23 cellular contexts compared by ENCODE assay signal in genomic region chr2:215868886-215869285, GRCh38.
"Had no signal": no experiment of that assay in that cellular context is flagged by ENCODE, and none has a peak within 500 bp of the region (broad histone marks: within the 10 kb centered on the region; RNA-seq: fewer than 3 reads in every experiment).

No MANE protein-coding gene starts in this region.

- FAIRE-seq: small intestine had no signal

- H3K36me3 Mint-ChIP-seq: activated CD4-positive, alpha-beta memory T cell treated with anti-CD3 and anti-CD28 coated beads for 36 hours; activated naive CD8-positive, alpha-beta T cell treated with anti-CD3 and anti-CD28 coated beads, Interleukin-2, amount 10 ng/mL, durations not matched to agents 7 days and 5 days; stimulated activated effector memory CD8-positive, alpha-beta T cell treated with anti-CD3 and anti-CD28 coated beads, Interleukin-12 subunit alpha, Interleukin-12 subunit beta, amount 100 ng/mL, for 72 hours had no signal

- ATAC-seq: effector memory CD8-positive, alpha-beta T cell; gastrocnemius medialis; sciatic nerve; stimulated activated effector memory CD8-positive, alpha-beta T cell treated with anti-CD3 and anti-CD28 coated beads, Interleukin-12 subunit alpha, Interleukin-12 subunit beta, amount 100 ng/mL, for 72 hours; stimulated activated naive CD8-positive, alpha-beta T cell treated with anti-CD3 and anti-CD28 coated beads, Interleukin-15, amount 100 ng/mL, for 72 hours; T-helper 17 cell had no signal

- DNase-seq: activated CD4-positive, alpha-beta memory T cell treated with anti-CD3 and anti-CD28 coated beads for 36 hours; activated CD4-positive, alpha-beta T cell treated with anti-CD3 and anti-CD28 coated beads for 4 hours; activated CD4-positive, CD25-positive, alpha-beta regulatory T cell; activated naive CD4-positive, alpha-beta T cell treated with anti-CD3 and anti-CD28 coated beads for 36 hours; activated naive CD8-positive, alpha-beta T cell treated with anti-CD3 and anti-CD28 coated beads, Interleukin-2, amount 10 ng/mL, durations not matched to agents 7 days and 5 days; activated T-cell treated with anti-CD3 and anti-CD28 coated beads, Interleukin-2, amount 50 U/mL, for 48 hours; amygdala; dorsolateral prefrontal cortex; effector memory CD8-positive, alpha-beta T cell; gastrocnemius medialis; hippocampal formation; kidney glomerular epithelial cell; left ventricle myocardium inferior; mammary epithelial cell; midbrain; nephron progenitor cell; small intestine; stimulated activated CD4-positive, alpha-beta T cell treated with anti-CD3 and anti-CD28 coated beads, Interleukin-2, amount 100 ng/mL, for 24 hours; stimulated activated naive CD8-positive, alpha-beta T cell treated with anti-CD3 and anti-CD28 coated beads, Interleukin-15, amount 100 ng/mL, for 72 hours; T-helper 17 cell; uterus had no signal

- H3K9me3 Mint-ChIP-seq: activated CD4-positive, alpha-beta memory T cell treated with anti-CD3 and anti-CD28 coated beads for 36 hours; activated naive CD4-positive, alpha-beta T cell treated with anti-CD3 and anti-CD28 coated beads for 36 hours; activated naive CD8-positive, alpha-beta T cell treated with anti-CD3 and anti-CD28 coated beads, Interleukin-2, amount 10 ng/mL, durations not matched to agents 7 days and 5 days; effector memory CD8-positive, alpha-beta T cell; stimulated activated effector memory CD8-positive, alpha-beta T cell treated with anti-CD3 and anti-CD28 coated beads, Interleukin-12 subunit alpha, Interleukin-12 subunit beta, amount 100 ng/mL, for 72 hours; stimulated activated naive CD8-positive, alpha-beta T cell treated with anti-CD3 and anti-CD28 coated beads, Interleukin-15, amount 100 ng/mL, for 72 hours had no signal

- H3K4me1 Mint-ChIP-seq: activated naive CD8-positive, alpha-beta T cell treated with anti-CD3 and anti-CD28 coated beads, Interleukin-2, amount 10 ng/mL, durations not matched to agents 7 days and 5 days; stimulated activated effector memory CD8-positive, alpha-beta T cell treated with anti-CD3 and anti-CD28 coated beads, Interleukin-12 subunit alpha, Interleukin-12 subunit beta, amount 100 ng/mL, for 72 hours; stimulated activated naive CD8-positive, alpha-beta T cell treated with anti-CD3 and anti-CD28 coated beads, Interleukin-15, amount 100 ng/mL, for 72 hours; T-helper 17 cell had no signal

- H3K4me3 Mint-ChIP-seq: activated CD4-positive, alpha-beta memory T cell treated with anti-CD3 and anti-CD28 coated beads for 36 hours; activated naive CD4-positive, alpha-beta T cell treated with anti-CD3 and anti-CD28 coated beads for 36 hours; activated naive CD8-positive, alpha-beta T cell treated with anti-CD3 and anti-CD28 coated beads, Interleukin-2, amount 10 ng/mL, durations not matched to agents 7 days and 5 days; effector memory CD8-positive, alpha-beta T cell; nephron progenitor cell; stimulated activated effector memory CD8-positive, alpha-beta T cell treated with anti-CD3 and anti-CD28 coated beads, Interleukin-12 subunit alpha, Interleukin-12 subunit beta, amount 100 ng/mL, for 72 hours; stimulated activated naive CD8-positive, alpha-beta T cell treated with anti-CD3 and anti-CD28 coated beads, Interleukin-15, amount 100 ng/mL, for 72 hours; T-helper 17 cell had no signal

- H3K27ac Mint-ChIP-seq: activated CD4-positive, alpha-beta memory T cell treated with anti-CD3 and anti-CD28 coated beads for 36 hours; activated naive CD4-positive, alpha-beta T cell treated with anti-CD3 and anti-CD28 coated beads for 36 hours; activated naive CD8-positive, alpha-beta T cell treated with anti-CD3 and anti-CD28 coated beads, Interleukin-2, amount 10 ng/mL, durations not matched to agents 7 days and 5 days; effector memory CD8-positive, alpha-beta T cell; nephron progenitor cell; stimulated activated effector memory CD8-positive, alpha-beta T cell treated with anti-CD3 and anti-CD28 coated beads, Interleukin-12 subunit alpha, Interleukin-12 subunit beta, amount 100 ng/mL, for 72 hours; stimulated activated naive CD8-positive, alpha-beta T cell treated with anti-CD3 and anti-CD28 coated beads, Interleukin-15, amount 100 ng/mL, for 72 hours; T-helper 17 cell had no signal
